8 cellular contexts compared by ENCODE assay signal in the genomic region with DNA sequence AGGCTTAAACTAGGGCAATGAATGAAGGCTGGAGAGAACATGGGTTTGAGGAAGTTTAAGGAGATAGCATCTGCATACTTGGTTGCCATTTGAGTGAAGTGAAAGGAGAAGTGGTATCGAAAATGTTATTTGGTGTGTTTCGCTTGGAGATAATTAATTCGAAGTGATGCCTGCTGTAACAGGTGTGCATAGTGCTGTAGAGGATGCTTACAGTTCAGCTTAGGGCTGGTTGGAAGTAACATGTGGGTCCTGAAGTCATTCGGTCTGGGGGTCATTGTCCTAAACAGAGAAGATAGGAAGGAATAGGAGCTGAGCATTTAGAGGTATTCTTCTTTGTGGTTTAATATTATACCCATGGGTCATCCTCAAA. TPM values are rescaled to one million over a fixed set of nuclear protein-coding genes. Genes with fewer than 3 reads are reported as not detected.
DNase-seq lines count a peak whose midpoint lies in the region; ATAC-seq and TF ChIP-seq lines count a peak whose summit lies in the region.

No MANE protein-coding gene starts in this region.

- no peak overlapping the region for H3K4me3 Mint-ChIP-seq in activated naive CD8-positive, alpha-beta T cell treated with anti-CD3 and anti-CD28 coated beads, Interleukin-2, amount 10 ng/mL, durations not matched to agents 7 days and 5 days
- no peak overlapping the region for H3K4me3 Mint-ChIP-seq in activated naive CD8-positive, alpha-beta T cell treated with anti-CD3 and anti-CD28 coated beads for 36 hours

- WGBS in esophagus squamous epithelium, 2 donors, result 6 to 8% methylated on average over 4 of the region's 4 CpGs
- 6% methylated on average over 4 of the region's 4 CpGs for WGBS in prostate gland

- peaks cover 12 to 65% (median 22%) of the 10 kb centered on the region in 3 donors for H3K36me3 ChIP-seq in esophagus squamous epithelium
- peaks cover 1 to 15% of the 10 kb centered on the region in 2 donors for H3K36me3 ChIP-seq in prostate gland

- H3K27ac ChIP-seq in esophagus squamous epithelium (peak overlapping the region; percentile 72 to 87 (median 78)), prostate gland (peak overlapping the region; percentile 55 to 75)

- CTCF ChIA-PET in HEK293T (lab: Yijun Ruan, JAX), result interaction anchor here (0.6 to 7.3 kb wide), 24 partner anchors 10 to 191 kb away, joined by 3 to 97 read pairs (median 4); partner anchors contain the start of genes ANKRD34A, ANKRD35, LIX1L and PIAS3

- no peak for DNase-seq in activated naive CD8-positive, alpha-beta T cell treated with anti-CD3 and anti-CD28 coated beads, Interleukin-2, amount 10 ng/mL, durations not matched to agents 7 days and 5 days
- DNase-seq in activated naive CD8-positive, alpha-beta T cell treated with anti-CD3 and anti-CD28 coated beads for 36 hours, result no peak
- DNase-seq in OCI-M2 (lab: John Stamatoyannopoulos, UW; ENCODE audit: unreplicated experiment) (peak; percentile 27), esophagus squamous epithelium (lab: John Stamatoyannopoulos, UW) (no peak), prostate gland (ENCODE audit: low spot score) (no peak), islet precursor cell (no peak), HEK293T (ENCODE audit: extremely low spot score) (no peak)

- peak; percentile 50 for ATAC-seq in activated naive CD8-positive, alpha-beta T cell treated with anti-CD3 and anti-CD28 coated beads, Interleukin-2, amount 10 ng/mL, durations not matched to agents 7 days and 5 days (ENCODE audit: low read depth)
- ATAC-seq in HG02943 (IDR thresholded peaks at IDR 0.05; ENCODE audit: low read depth, unreplicated experiment), result peak; percentile 63

- H3K4me1 Mint-ChIP-seq in activated naive CD8-positive, alpha-beta T cell treated with anti-CD3 and anti-CD28 coated beads, Interleukin-2, amount 10 ng/mL, durations not matched to agents 7 days and 5 days, result peaks cover 6% of the 10 kb centered on the region
- H3K4me1 Mint-ChIP-seq in activated naive CD8-positive, alpha-beta T cell treated with anti-CD3 and anti-CD28 coated beads for 36 hours, result peaks cover 14% of the 10 kb centered on the region

- TF ChIP-seq CTCF in esophagus squamous epithelium (IDR thresholded peaks at IDR 0.05), result no peak
- TF ChIP-seq CTCF in prostate gland (IDR thresholded peaks at IDR 0.05), result no peak

- POLR2A ChIA-PET in activated naive CD8-positive, alpha-beta T cell treated with anti-CD3 and anti-CD28 coated beads, Interleukin-2, amount 10 ng/mL, durations not matched to agents 7 days and 5 days (lab: Charles Lee), result interaction anchor here (0.6 to 4.9 kb wide), 20 partner anchors 12 to 190 kb away, joined by 3 to 41 read pairs (median 5); partner anchors contain the start of genes ANKRD34A, ANKRD35, ITGA10 and LIX1L
- POLR2A ChIA-PET in HEK293T (lab: Yijun Ruan, JAX), result interaction anchor here (0.6 to 5.7 kb wide), 11 partner anchors 8 to 193 kb away, joined by 3 to 86 read pairs (median 5); partner anchors contain the start of genes ANKRD34A, HJV, PEX11B and PIAS3

- H3K27me3 ChIP-seq in esophagus squamous epithelium, result no peaks in the 10 kb centered on the region
- H3K27me3 ChIP-seq in prostate gland (replicated peaks; ENCODE audit: insufficient read depth), result no peaks in the 10 kb centered on the region

- no peaks in the 10 kb centered on the region for H3K27me3 Mint-ChIP-seq in activated naive CD8-positive, alpha-beta T cell treated with anti-CD3 and anti-CD28 coated beads, Interleukin-2, amount 10 ng/mL, durations not matched to agents 7 days and 5 days
- H3K27me3 Mint-ChIP-seq in activated naive CD8-positive, alpha-beta T cell treated with anti-CD3 and anti-CD28 coated beads for 36 hours, result no peaks in the 10 kb centered on the region

- H3K9me3 Mint-ChIP-seq in activated naive CD8-positive, alpha-beta T cell treated with anti-CD3 and anti-CD28 coated beads, Interleukin-2, amount 10 ng/mL, durations not matched to agents 7 days and 5 days, result no peaks in the 10 kb centered on the region
- no peaks in the 10 kb centered on the region for H3K9me3 Mint-ChIP-seq in activated naive CD8-positive, alpha-beta T cell treated with anti-CD3 and anti-CD28 coated beads for 36 hours

- no peak overlapping the region for H3K27ac Mint-ChIP-seq in activated naive CD8-positive, alpha-beta T cell treated with anti-CD3 and anti-CD28 coated beads, Interleukin-2, amount 10 ng/mL, durations not matched to agents 7 days and 5 days
- H3K27ac Mint-ChIP-seq in activated naive CD8-positive, alpha-beta T cell treated with anti-CD3 and anti-CD28 coated beads for 36 hours, result no peak overlapping the region

- H3K4me3 ChIP-seq in esophagus squamous epithelium (peak overlapping the region; percentile 49 to 74 (median 60)), prostate gland (peak overlapping the region; percentile 24 to 44)

- peaks cover 10 to 22% (median 16%) of the 10 kb centered on the region in 3 donors for H3K4me1 ChIP-seq in esophagus squamous epithelium
- no peaks in the 10 kb centered on the region for H3K4me1 ChIP-seq in prostate gland (replicated peaks)

- TF ChIP-seq POLR2A in esophagus squamous epithelium (IDR thresholded peaks at IDR 0.05), result no peak
- no peak for TF ChIP-seq POLR2A in prostate gland (IDR thresholded peaks at IDR 0.05)

- H3K36me3 Mint-ChIP-seq in activated naive CD8-positive, alpha-beta T cell treated with anti-CD3 and anti-CD28 coated beads, Interleukin-2, amount 10 ng/mL, durations not matched to agents 7 days and 5 days, result peaks cover 2% of the 10 kb centered on the region
- no peaks in the 10 kb centered on the region for H3K36me3 Mint-ChIP-seq in activated naive CD8-positive, alpha-beta T cell treated with anti-CD3 and anti-CD28 coated beads for 36 hours

- H3K9me3 ChIP-seq in esophagus squamous epithelium, result no peaks in the 10 kb centered on the region
- no peaks in the 10 kb centered on the region for H3K9me3 ChIP-seq in prostate gland

- intact Hi-C loops in esophagus squamous epithelium (cut with DNase I) (loop anchor here (5.0 kb wide), 1 partner anchor 167 kb away; no protein-coding TSS in a partner anchor), prostate gland (cut with DNase I) (loop anchor here (5.0 kb wide), 1 partner anchor 172 kb away; no protein-coding TSS in a partner anchor)

TF ChIP-seq in HEK293T, 16 proteins besides CTCF, POLR2A, EP300 and RAD21:
- no peak for TF ChIP-seq ELF4 (IDR thresholded peaks at IDR 0.05)
- TF ChIP-seq FOXA1 (IDR thresholded peaks at IDR 0.05), result no peak
- TF ChIP-seq HDGF (IDR thresholded peaks at IDR 0.05; ENCODE audit: borderline replicate concordance), result no peak
- no peak for TF ChIP-seq BHLHE40 (IDR thresholded peaks at IDR 0.05; ENCODE audit: borderline replicate concordance)
- no peak for TF ChIP-seq FOXK2 (IDR thresholded peaks at IDR 0.05)
- no peak for TF ChIP-seq NFRKB (IDR thresholded peaks at IDR 0.05)
- no peak for TF ChIP-seq SP1 (IDR thresholded peaks at IDR 0.05)
- TF ChIP-seq ARNT (IDR thresholded peaks at IDR 0.05), result no peak
- TF ChIP-seq L3MBTL2 (conservative IDR thresholded peaks at IDR 0.05), result no peak
- no peak for TF ChIP-seq CTBP1 (IDR thresholded peaks at IDR 0.05; ENCODE audit: borderline replicate concordance)
- no peak for TF ChIP-seq LEF1 (IDR thresholded peaks at IDR 0.05; ENCODE audit: borderline replicate concordance)
- TF ChIP-seq ZNF384 (IDR thresholded peaks at IDR 0.05), result no peak
- no peak for TF ChIP-seq PKNOX1 (IDR thresholded peaks at IDR 0.05)
- TF ChIP-seq TARDBP (IDR thresholded peaks at IDR 0.05), result no peak
- no peak for TF ChIP-seq SUZ12 (IDR thresholded peaks at IDR 0.05)
- TF ChIP-seq FOXM1 (IDR thresholded peaks at IDR 0.05; ENCODE audit: borderline replicate concordance), result no peak

RNA-seq across cellular contexts. Expression of gene NUDT17, which starts 0.3 kb away (rescaled TPM):
- 1 to 10 TPM; 2.9 to 3.5 TPM for total RNA-seq in activated naive CD8-positive, alpha-beta T cell treated with anti-CD3 and anti-CD28 coated beads, Interleukin-2, amount 10 ng/mL, durations not matched to agents 7 days and 5 days
- 1 to 10 TPM; 3.6 to 3.8 TPM for total RNA-seq in activated naive CD8-positive, alpha-beta T cell treated with anti-CD3 and anti-CD28 coated beads for 36 hours
- total RNA-seq in esophagus squamous epithelium, result 1 to 10 TPM; 1.1 to 3.8 (median 1.8) TPM
- 1 to 10 TPM; 3.5 to 8.6 TPM for total RNA-seq in prostate gland

RNA-seq across cellular contexts. Expression of gene PIAS3, which starts 13.8 kb away (rescaled TPM):
- total RNA-seq in activated naive CD8-positive, alpha-beta T cell treated with anti-CD3 and anti-CD28 coated beads, Interleukin-2, amount 10 ng/mL, durations not matched to agents 7 days and 5 days, result 10 to 100 TPM; 31.8 to 33.3 TPM
- 10 to 100 TPM; 14.7 to 16.4 TPM for total RNA-seq in activated naive CD8-positive, alpha-beta T cell treated with anti-CD3 and anti-CD28 coated beads for 36 hours
- total RNA-seq in esophagus squamous epithelium (10 to 100 TPM; 20.9 to 51.8 (median 38.2) TPM), prostate gland (10 to 100 TPM; 41.7 to 48.8 TPM)

RNA-seq across cellular contexts. Expression of gene POLR3C, which starts 21.1 kb away (rescaled TPM):
- 10 to 100 TPM; 34.6 to 35.1 TPM for total RNA-seq in activated naive CD8-positive, alpha-beta T cell treated with anti-CD3 and anti-CD28 coated beads, Interleukin-2, amount 10 ng/mL, durations not matched to agents 7 days and 5 days
- total RNA-seq in activated naive CD8-positive, alpha-beta T cell treated with anti-CD3 and anti-CD28 coated beads for 36 hours, result 10 to 100 TPM; 59.2 to 62.0 TPM
- total RNA-seq in esophagus squamous epithelium (10 to 100 TPM; 15.0 to 31.7 (median 21.0) TPM), prostate gland (10 to 100 TPM; 22.5 to 48.0 TPM)

RNA-seq across cellular contexts. Expression of gene RNF115, which starts 21.2 kb away (rescaled TPM):
- total RNA-seq in activated naive CD8-positive, alpha-beta T cell treated with anti-CD3 and anti-CD28 coated beads, Interleukin-2, amount 10 ng/mL, durations not matched to agents 7 days and 5 days, result 10 to 100 TPM; 14.7 to 15.0 TPM
- total RNA-seq in activated naive CD8-positive, alpha-beta T cell treated with anti-CD3 and anti-CD28 coated beads for 36 hours, result 10 to 100 TPM; 14.3 to 15.5 TPM
- total RNA-seq in esophagus squamous epithelium (10 to 100 TPM in 1 of 4 donors, 1 to 10 TPM in 3; 4.3 to 17.5 (median 6.1) TPM), prostate gland (10 to 100 TPM; 12.5 to 21.4 TPM)

RNA-seq across cellular contexts. Expression of gene ANKRD35, which starts 40.5 kb away (rescaled TPM):
- total RNA-seq in activated naive CD8-positive, alpha-beta T cell treated with anti-CD3 and anti-CD28 coated beads, Interleukin-2, amount 10 ng/mL, durations not matched to agents 7 days and 5 days, result under 1 TPM; 0.40 to 0.69 TPM
- total RNA-seq in activated naive CD8-positive, alpha-beta T cell treated with anti-CD3 and anti-CD28 coated beads for 36 hours, result under 1 TPM; 0.58 to 0.64 TPM
- total RNA-seq in esophagus squamous epithelium (10 to 100 TPM in 2 of 4 donors, 1 to 10 TPM in 2; 9.0 to 22.4 (median 10.9) TPM), prostate gland (1 to 10 TPM; 6.6 to 7.5 TPM)
